Comparison of ENCODE assay signal across 7 cellular contexts in genomic region chr7:44310221-44310848, GRCh38. TPM values are rescaled to one million over a fixed set of nuclear protein-coding genes. Genes with fewer than 3 reads are reported as not detected.
DNase-seq lines count a peak whose midpoint lies in the region; ATAC-seq and TF ChIP-seq lines count a peak whose summit lies in the region.

No MANE protein-coding gene starts in this region.

- no peak overlapping the region for H3K9ac ChIP-seq in H9 (ENCODE audit: extremely low read depth, insufficient read length, low read length)

- H3K4me2 ChIP-seq in H9 (ENCODE audit: insufficient read depth, insufficient read length, low read length), result peak overlapping the region; percentile 41

- H3K4ac ChIP-seq in H9 (ENCODE audit: low read depth, low read length), result no peak overlapping the region

- DNase-seq in H9 (no peak), iPS-NIHi7 (ENCODE audit: extremely low spot score) (peak; percentile 7), spleen (peak; percentile 60), NCI-H345 (lab: John Stamatoyannopoulos, UW) (no peak)
- no peak for DNase-seq in effector CD8-positive, alpha-beta T cell (lab: John Stamatoyannopoulos, UW)

- no peak overlapping the region for H2BK12ac ChIP-seq in H9 (ENCODE audit: insufficient read length, low read depth, low read length)

- no peak overlapping the region for H3K27ac Mint-ChIP-seq in H9
- H3K27ac Mint-ChIP-seq in activated naive CD8-positive, alpha-beta T cell, result no peak overlapping the region

- H4K20me1 ChIP-seq in H9 (ENCODE audit: control insufficient read depth, insufficient read depth, insufficient read length), result no peaks in the 10 kb centered on the region

- no peak for ATAC-seq in HG03280 (IDR thresholded peaks at IDR 0.05; ENCODE audit: unreplicated experiment)

- H3K56ac ChIP-seq in H9 (ENCODE audit: insufficient read length, low read depth, low read length), result no peak overlapping the region

- H3K79me1 ChIP-seq in H9 (ENCODE audit: insufficient read depth, low read depth, low read length, poor library complexity, severe bottlenecking), result no peaks in the 10 kb centered on the region

- TF ChIP-seq CTCF in H9 (conservative IDR thresholded peaks at IDR 0.05) (no peak), spleen (IDR thresholded peaks at IDR 0.05 in 8 of 11, conservative IDR thresholded peaks at IDR 0.05 in 3 of 11) (no peak)

- H3K79me2 ChIP-seq in H9 (ENCODE audit: insufficient read depth, low read length), result no peaks in the 10 kb centered on the region

- H3K4me3 Mint-ChIP-seq in H9, result peak overlapping the region; percentile 47 to 74
- H3K4me3 Mint-ChIP-seq in activated naive CD8-positive, alpha-beta T cell, result peak overlapping the region; percentile 71

- no peak overlapping the region for H3K18ac ChIP-seq in H9 (ENCODE audit: insufficient read length, low read depth, low read length)

- H2BK15ac ChIP-seq in H9 (ENCODE audit: low read depth, low read length), result no peak overlapping the region

- no peak overlapping the region for H3K23ac ChIP-seq in H9 (ENCODE audit: insufficient read length, low read depth, low read length)

- no peaks in the 10 kb centered on the region for H3K4me1 ChIP-seq in H9 (ENCODE audit: insufficient read depth, low read length)
- peaks cover 4 to 18% (median 11%) of the 10 kb centered on the region in 6 donors for H3K4me1 ChIP-seq in spleen

- H3K23me2 ChIP-seq in H9 (ENCODE audit: insufficient read length, low read depth, low read length, poor library complexity, severe bottlenecking), result peaks cover 4% of the 10 kb centered on the region

- no peak overlapping the region for H2BK5ac ChIP-seq in H9 (ENCODE audit: insufficient read length, low read length)

- H3K36me3 Mint-ChIP-seq in H9 (ENCODE audit: insufficient read depth in 1 of 3, low read depth in 3 of 3), result no peaks in the 10 kb centered on the region
- H3K36me3 Mint-ChIP-seq in activated naive CD8-positive, alpha-beta T cell, result peaks cover 2% of the 10 kb centered on the region

- H3T11ph ChIP-seq in H9 (ENCODE audit: low read length), result no peak overlapping the region

- no peaks in the 10 kb centered on the region; a peak in 1 of 5 replicates for H3K9me3 Mint-ChIP-seq in H9
- peaks cover 3% of the 10 kb centered on the region for H3K9me3 Mint-ChIP-seq in activated naive CD8-positive, alpha-beta T cell (ENCODE audit: low read depth)

- H3K4me1 Mint-ChIP-seq in H9, result peaks cover 0 to 2% of the 10 kb centered on the region in 2 experiments; a peak in 1 of 4 replicates
- H3K4me1 Mint-ChIP-seq in activated naive CD8-positive, alpha-beta T cell (ENCODE audit: low read depth), result peaks cover 3% of the 10 kb centered on the region

- H4K8ac ChIP-seq in H9 (replicated peaks; ENCODE audit: insufficient read length, low read depth, low read length), result no peak overlapping the region

- peaks cover 8% of the 10 kb centered on the region; the same call in 1 of the 2 replicates for H3K27me3 ChIP-seq in H9 (ENCODE audit: insufficient read depth, low read length)
- peaks cover 0 to 26% (median 12%) of the 10 kb centered on the region in 7 donors for H3K27me3 ChIP-seq in spleen (replicated peaks in 1 of 7)

- H4K91ac ChIP-seq in H9 (ENCODE audit: insufficient read length, low read depth, low read length), result no peak overlapping the region

- H3K27me3 Mint-ChIP-seq in H9 (ENCODE audit: low read depth), result peaks cover 78% of the 10 kb centered on the region
- H3K27me3 Mint-ChIP-seq in activated naive CD8-positive, alpha-beta T cell, result peaks cover 6% of the 10 kb centered on the region

- no peak overlapping the region for H3K14ac ChIP-seq in H9 (ENCODE audit: insufficient read depth, low read length)

- TF ChIP-seq POLR2A in spleen (IDR thresholded peaks at IDR 0.05), result no peak

- no peak overlapping the region for H2AK5ac ChIP-seq in H9 (ENCODE audit: insufficient read length, low read length)

- H4K5ac ChIP-seq in H9 (ENCODE audit: insufficient read length, low read depth, low read length), result no peak overlapping the region

- intact Hi-C loops in spleen (cut with DNase I; ENCODE audit: low total_unique reads), result no loop called here

- no CpG with 5 or more reads among the region's 10 CpGs for WGBS in H9 (ENCODE audit: extremely low coverage, insufficient read length, low lambda C conversion rate)
- WGBS in spleen, 5 donors, result 58 to 77% (median 62%) methylated on average over 10 of the region's 10 CpGs

- no peaks in the 10 kb centered on the region for H3K36me3 ChIP-seq in spleen

- H3K9me3 ChIP-seq in H9 (ENCODE audit: control insufficient read depth, low read depth, low read length), result no peaks in the 10 kb centered on the region
- H3K9me3 ChIP-seq in spleen, result peaks cover 0 to 4% (median 3%) of the 10 kb centered on the region in 8 donors

- no peak overlapping the region for H3K27ac ChIP-seq in H9 (ENCODE audit: insufficient read length, low read depth, low read length)
- H3K27ac ChIP-seq in spleen, result peak overlapping the region in 7 of 8 donors; percentile 35 to 81 (median 72)

- H3K4me3 ChIP-seq in spleen, result peak overlapping the region; percentile 19 to 67 (median 36)

- H2BK20ac ChIP-seq in H9 (ENCODE audit: low read depth, low read length, poor library complexity, severe bottlenecking), result no peak overlapping the region

- H2AFZ ChIP-seq in H9 (ENCODE audit: low read length), result no peak overlapping the region

- H2BK120ac ChIP-seq in H9 (ENCODE audit: low read depth, low read length, poor library complexity, severe bottlenecking), result no peak overlapping the region

RNA-seq across cellular contexts. Expression of gene CAMK2B, which starts 15.1 kb away (rescaled TPM):
- 0.17 and 0.24 TPM in 2 replicates for total RNA-seq in H9 (2021)
- 1 to 10 TPM in 1 of 7 donors, under 1 TPM in 4, not detected in 2; 0.20 to 2.9 (median 0.29) TPM for total RNA-seq in spleen
- 1 to 10 TPM in 1 of 3 donors, under 1 TPM in 2; 0.57 to 1.1 (median 0.65) TPM for polyA plus RNA-seq in spleen

Comparison
In these comparisons a context has a peak if more than half of its experiments do, and no peak if none do; other contexts are left out.
1. DNase-seq: peak in iPS-NIHi7 (single experiment) and spleen (single experiment); none in H9 (single experiment), NCI-H345 (single experiment) and effector CD8-positive, alpha-beta T cell (single experiment).